ENCODE assay signal across 8 cellular contexts in the genomic region with DNA sequence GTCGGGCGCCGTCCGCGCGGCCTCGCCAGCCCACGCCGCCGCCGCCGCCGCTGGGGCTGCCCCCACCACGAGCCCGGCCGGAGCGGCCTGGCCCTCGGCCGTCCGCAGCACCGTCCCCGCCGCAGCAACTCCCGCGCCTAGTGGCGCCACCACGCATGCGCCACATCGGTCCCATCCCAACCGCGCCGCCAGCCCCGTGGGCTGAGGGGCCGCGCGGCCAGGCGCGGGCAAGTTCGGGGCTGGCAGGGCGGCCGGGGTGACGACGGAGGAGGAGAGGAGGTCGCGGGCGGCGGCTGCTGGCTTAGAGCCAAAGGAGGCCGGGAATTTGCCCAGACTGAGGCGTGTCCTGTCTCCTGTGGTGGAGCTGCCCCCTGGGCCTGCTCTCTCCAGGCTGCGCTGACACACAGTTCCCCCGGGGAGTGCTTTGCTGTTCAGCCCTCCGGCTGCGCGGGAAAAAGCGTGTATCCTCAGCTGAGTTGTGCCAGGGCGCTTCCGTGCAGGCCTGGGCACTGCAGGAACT. TPM values are rescaled to one million over a fixed set of nuclear protein-coding genes. Genes with fewer than 3 reads are reported as not detected.
DNase-seq lines count a peak whose midpoint lies in the region; ATAC-seq lines count a peak whose summit lies in the region.

TUSC1 (minus strand) TSS at position 298 of the 520 bp plus-strand sequence; CDS start at position 166, 132 bp downstream.

- peak; percentile 8 for DNase-seq in activated naive CD4-positive, alpha-beta T cell treated with anti-CD3 and anti-CD28 coated beads for 36 hours
- DNase-seq in activated naive CD4-positive, alpha-beta T cell treated with Interleukin-2 at 50 U/mL for 16 hours = no peak
- peak; percentile 86 for DNase-seq in HT1080 (ENCODE audit: low read depth)
- DNase-seq in SJCRH30 = peak; percentile 90 to 91
- peak; percentile 40 to 55 for DNase-seq in dermis microvascular lymphatic vessel endothelial cell (ENCODE audit: low read depth in 2 of 2)
- DNase-seq in kidney tubule cell (ENCODE audit: low spot score) = peak; percentile 92
- peak; percentile 26 for DNase-seq in stimulated activated CD8-positive, alpha-beta memory T cell treated with anti-CD3 and anti-CD28 coated beads, Interleukin-4, amount 100 ng/mL, for 48 hours

- peak within 1 kb of the TSS; percentile 27 for H3K4me3 Mint-ChIP-seq in activated naive CD4-positive, alpha-beta T cell treated with anti-CD3 and anti-CD28 coated beads for 36 hours

- H3K27ac Mint-ChIP-seq in activated naive CD4-positive, alpha-beta T cell treated with anti-CD3 and anti-CD28 coated beads for 36 hours = no peak within 1 kb of the TSS

- H3K27me3 Mint-ChIP-seq in activated naive CD4-positive, alpha-beta T cell treated with anti-CD3 and anti-CD28 coated beads for 36 hours (ENCODE audit: low read depth) = peaks cover 29% of the 10 kb centered on the region

- H3K4me1 Mint-ChIP-seq in activated naive CD4-positive, alpha-beta T cell treated with anti-CD3 and anti-CD28 coated beads for 36 hours (ENCODE audit: low read depth) = peaks cover 3% of the 10 kb centered on the region

- CTCF ChIA-PET in activated naive CD4-positive, alpha-beta T cell treated with anti-CD3 and anti-CD28 coated beads for 36 hours (lab: Charles Lee) = no interaction called here

- peaks cover 4% of the 10 kb centered on the region for H3K9me3 Mint-ChIP-seq in activated naive CD4-positive, alpha-beta T cell treated with anti-CD3 and anti-CD28 coated beads for 36 hours

- intact Hi-C loops in activated naive CD4-positive, alpha-beta T cell treated with anti-CD3 and anti-CD28 coated beads for 36 hours (cut with micrococcal nuclease) = no loop called here

- no peaks in the 10 kb centered on the region for H3K36me3 ChIP-seq in SJCRH30

- no peak for ATAC-seq in HG02938 (IDR thresholded peaks at IDR 0.05; ENCODE audit: unreplicated experiment)

- no peaks in the 10 kb centered on the region for H3K27me3 ChIP-seq in SJCRH30

- H3K4me1 ChIP-seq in SJCRH30 = peaks cover 8% of the 10 kb centered on the region; the same call in 1 of the 2 replicates

- H3K36me3 Mint-ChIP-seq in activated naive CD4-positive, alpha-beta T cell treated with anti-CD3 and anti-CD28 coated beads for 36 hours (ENCODE audit: low read depth) = peaks cover 2% of the 10 kb centered on the region

- peak within 1 kb of the TSS; percentile 98 for H3K27ac ChIP-seq in SJCRH30

- H3K4me3 ChIP-seq in SJCRH30 = peak within 1 kb of the TSS; percentile 94

- no peaks in the 10 kb centered on the region for H3K9me3 ChIP-seq in SJCRH30 (replicated peaks)

RNA-seq across cellular contexts. Expression of gene TUSC1, which starts in this region (rescaled TPM):
- not detected for total RNA-seq in activated naive CD4-positive, alpha-beta T cell treated with anti-CD3 and anti-CD28 coated beads for 36 hours
- total RNA-seq in HT1080 (2014; rRNA removed; shearing (Covaris generic)) = 9.5 and 11.5 TPM in 2 replicates
- polyA plus RNA-seq in HT1080 (2015; cell fraction: cytosol; rRNA removed) = 6.0 and 7.6 TPM in 2 replicates
- polyA plus RNA-seq in HT1080 (2015; cell fraction: nucleus; rRNA removed) = 2.3 and 3.2 TPM in 2 replicates
- total RNA-seq in SJCRH30 (2014; rRNA removed; shearing (Covaris generic)) = 14.3 and 16.4 TPM in 2 replicates
- total RNA-seq in dermis microvascular lymphatic vessel endothelial cell = 7.6 and 11.5 TPM in 2 replicates

Comparison
In these comparisons a context has a peak if more than half of its experiments do, and no peak if none do; other contexts are left out.
1. Peak in DNase-seq in activated naive CD4-positive, alpha-beta T cell treated with anti-CD3 and anti-CD28 coated beads for 36 hours; RNA of the gene not detected or under 1 TPM.